ENCODE assay signal across 1 cellular context in genomic region chr15:50718700-50719125, GRCh38.
TF ChIP-seq lines count a peak whose summit lies in the region.

No MANE protein-coding gene starts in this region.

TF ChIP-seq in HepG2, 621 proteins besides CTCF, POLR2A, EP300 and RAD21 (continued from another document and continues in another):
- 0 out of 2 replicates have a peak, but pooled peaks have one; percentile 47 for TF ChIP-seq HMGXB3 (CRISPR knock-in tag; IDR thresholded peaks at IDR 0.05; ENCODE audit: borderline replicate concordance)
- TF ChIP-seq KIAA2018 (CRISPR knock-in tag; IDR thresholded peaks at IDR 0.05; ENCODE audit: borderline replicate concordance): no peak
- TF ChIP-seq KDM6A (CRISPR knock-in tag; IDR thresholded peaks at IDR 0.05; ENCODE audit: low read depth): peak; percentile 91
- TF ChIP-seq KDM3A (CRISPR knock-in tag; IDR thresholded peaks at IDR 0.05; ENCODE audit: low read depth): 0 out of 2 replicates have a peak, but pooled peaks have one; percentile 38
- peak; percentile 86; the same call in 1 of the 2 replicates for TF ChIP-seq ZFP37 (CRISPR knock-in tag; IDR thresholded peaks at IDR 0.05; ENCODE audit: borderline replicate concordance)
- TF ChIP-seq ZSCAN29 (CRISPR knock-in tag; conservative IDR thresholded peaks at IDR 0.05): no peak
- TF ChIP-seq DMTF1 (CRISPR knock-in tag; IDR thresholded peaks at IDR 0.05): no peak
- TF ChIP-seq HNF1B (CRISPR knock-in tag; IDR thresholded peaks at IDR 0.05): peak; percentile 46; the same call in 1 of the 2 replicates
- no peak for TF ChIP-seq RAD51 (IDR thresholded peaks at IDR 0.05; ENCODE audit: borderline replicate concordance)
- peak; percentile 86 for TF ChIP-seq HNF4G (IDR thresholded peaks at IDR 0.05; ENCODE audit: borderline replicate concordance, low read depth, low read length)
- TF ChIP-seq HNF4G (CRISPR knock-in tag; IDR thresholded peaks at IDR 0.05; ENCODE audit: borderline replicate concordance, low read depth): peak; percentile 57; the same call in 1 of the 2 replicates
- peak; percentile 80 for TF ChIP-seq TCF7 (IDR thresholded peaks at IDR 0.05; ENCODE audit: low read depth)
- TF ChIP-seq ZNF781 (CRISPR knock-in tag; IDR thresholded peaks at IDR 0.05; ENCODE audit: borderline replicate concordance, not compliant biosample characterization): no peak
- no peak for TF ChIP-seq MTF2 (CRISPR knock-in tag; IDR thresholded peaks at IDR 0.05; ENCODE audit: borderline replicate concordance)
- TF ChIP-seq E2F2 (CRISPR knock-in tag; IDR thresholded peaks at IDR 0.05; ENCODE audit: borderline replicate concordance): no peak
- TF ChIP-seq, protein P1, sequence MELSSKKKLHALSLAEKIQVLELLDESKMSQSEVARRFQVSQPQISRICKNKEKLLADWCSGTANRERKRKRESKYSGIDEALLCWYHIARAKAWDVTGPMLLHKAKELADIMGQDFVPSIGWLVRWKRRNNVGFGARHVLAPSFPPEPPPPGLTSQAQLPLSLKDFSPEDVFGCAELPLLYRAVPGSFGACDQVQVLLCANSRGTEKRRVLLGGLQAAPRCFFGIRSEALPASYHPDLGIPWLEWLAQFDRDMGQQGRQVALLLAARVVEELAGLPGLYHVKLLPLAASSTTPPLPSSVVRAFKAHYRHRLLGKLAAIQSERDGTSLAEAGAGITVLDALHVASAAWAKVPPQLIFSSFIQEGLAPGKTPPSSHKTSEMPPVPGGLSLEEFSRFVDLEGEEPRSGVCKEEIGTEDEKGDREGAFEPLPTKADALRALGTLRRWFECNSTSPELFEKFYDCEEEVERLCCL (CRISPR knock-in tag; IDR thresholded peaks at IDR 0.05; ENCODE audit: borderline replicate concordance): no peak
- peak; percentile 77 for TF ChIP-seq HOXA5 (CRISPR knock-in tag; IDR thresholded peaks at IDR 0.05)
- peak; percentile 79; the same call in 1 of the 2 replicates for TF ChIP-seq ZNF580 (CRISPR knock-in tag; IDR thresholded peaks at IDR 0.05; ENCODE audit: borderline replicate concordance, low read depth)
- no peak for TF ChIP-seq SNAPC5 (CRISPR knock-in tag; IDR thresholded peaks at IDR 0.05; ENCODE audit: borderline replicate concordance)
- TF ChIP-seq, protein P2, sequence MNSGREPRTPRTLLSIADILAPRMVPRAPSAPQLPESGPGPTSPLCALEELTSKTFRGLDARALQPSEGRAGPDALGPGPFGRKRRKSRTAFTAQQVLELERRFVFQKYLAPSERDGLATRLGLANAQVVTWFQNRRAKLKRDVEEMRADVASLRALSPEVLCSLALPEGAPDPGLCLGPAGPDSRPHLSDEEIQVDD (CRISPR knock-in tag; IDR thresholded peaks at IDR 0.05; ENCODE audit: borderline replicate concordance): no peak
- 0 out of 2 replicates have a peak, but pooled peaks have one; percentile 63 for TF ChIP-seq ZNF124 (CRISPR knock-in tag; IDR thresholded peaks at IDR 0.05)
- peak; percentile 20; the same call in 1 of the 2 replicates for TF ChIP-seq PATZ1 (CRISPR knock-in tag; IDR thresholded peaks at IDR 0.05)
